ENCODE assay signal across 12 cellular contexts in the genomic region with DNA sequence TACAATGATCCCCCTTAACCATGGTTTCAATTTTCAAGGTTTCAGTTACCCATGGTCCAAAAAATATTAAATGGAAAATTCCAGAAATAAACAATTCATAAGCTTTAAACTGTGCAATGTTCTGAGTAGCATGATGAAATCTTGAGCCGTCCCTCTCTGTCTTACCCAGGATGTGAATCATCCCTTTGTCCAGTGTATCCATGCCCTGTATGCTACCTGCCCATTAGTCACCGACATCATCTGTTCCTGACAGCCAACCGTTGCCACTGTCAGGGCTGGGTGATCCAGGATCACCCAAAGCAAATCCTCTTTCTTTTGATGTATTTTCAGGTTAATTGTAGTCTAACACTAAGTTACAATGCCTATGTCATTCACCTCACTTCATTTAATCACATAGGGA. TPM values are rescaled to one million over a fixed set of nuclear protein-coding genes. Genes with fewer than 3 reads are reported as not detected.
A peak's percentile ranks its signal among the peaks of the same experiment; 100 is the strongest.
DNase-seq lines count a peak whose midpoint lies in the region; ATAC-seq and TF ChIP-seq lines count a peak whose summit lies in the region.
"Had no signal": no experiment of that assay in that cellular context is flagged by ENCODE, and none has a peak within 500 bp of the region (broad histone marks: within the 10 kb centered on the region; RNA-seq: fewer than 3 reads in every experiment).

No MANE protein-coding gene starts in this region.

- H3K4me3 ChIP-seq in brain microvascular endothelial cell (ENCODE audit: low read depth, low read length) (no peak overlapping the region), esophagus muscularis mucosa (no peak overlapping the region)
- H3K4me3 ChIP-seq in CD4-positive, alpha-beta memory T cell (ENCODE audit: low read length in 2 of 2): no peak overlapping the region

- H3K4me1 ChIP-seq in CD4-positive, alpha-beta memory T cell (ENCODE audit: insufficient read depth, low read length): no peaks in the 10 kb centered on the region
- H3K4me1 ChIP-seq in esophagus muscularis mucosa: no peaks in the 10 kb centered on the region

- CTCF ChIA-PET in CD4-positive, alpha-beta memory T cell (lab: Charles Lee; ENCODE audit: partially characterized antibody): interaction anchor here (1.1 kb wide), 1 partner anchor 61 kb away, joined by 3 read pairs; no protein-coding TSS in a partner anchor

- H3K4me3 Mint-ChIP-seq in CD4-positive, alpha-beta memory T cell: no peak overlapping the region
- H3K4me3 Mint-ChIP-seq: activated T-cell treated with anti-CD3 and anti-CD28 coated beads, Interleukin-2, amount 50 U/mL, for 4 hours; brain; CD8-positive, alpha-beta memory T cell had no signal

- no peak for TF ChIP-seq EP300 in esophagus muscularis mucosa (IDR thresholded peaks at IDR 0.05)

- DNase-seq in EH (ENCODE audit: low read depth): peak; percentile 67
- peak; percentile 37 for DNase-seq in MV-4-11 (lab: John Stamatoyannopoulos, UW)
- peak; percentile 78 for DNase-seq in brain microvascular endothelial cell
- DNase-seq in left kidney (ENCODE audit: low read depth, low spot score): peak; percentile 8
- no peak for DNase-seq in CD4-positive, alpha-beta memory T cell
- DNase-seq in activated CD4-positive, alpha-beta T cell treated with anti-CD3 and anti-CD28 coated beads for 4 hours: no peak
- no peak for DNase-seq in esophagus muscularis mucosa (ENCODE audit: extremely low spot score)
- DNase-seq: activated T-cell treated with anti-CD3 and anti-CD28 coated beads, Interleukin-2, amount 50 U/mL, for 4 hours; CD8-positive, alpha-beta memory T cell; NCI-H187 treated with DMSO at 0.1 percent for 48 hours had no signal

- no peak overlapping the region for H3K27ac Mint-ChIP-seq in CD4-positive, alpha-beta memory T cell

- H3K36me3 Mint-ChIP-seq in CD4-positive, alpha-beta memory T cell: no peaks in the 10 kb centered on the region
- H3K36me3 Mint-ChIP-seq: brain; CD8-positive, alpha-beta memory T cell had no signal

- H3K36me3 ChIP-seq in brain microvascular endothelial cell (replicated peaks) (no peaks in the 10 kb centered on the region), esophagus muscularis mucosa (no peaks in the 10 kb centered on the region)
- H3K36me3 ChIP-seq in CD4-positive, alpha-beta memory T cell (ENCODE audit: insufficient read depth, low read length): no peaks in the 10 kb centered on the region

- no peak overlapping the region for H3K27ac ChIP-seq in brain microvascular endothelial cell
- H3K27ac ChIP-seq in CD4-positive, alpha-beta memory T cell (ENCODE audit: low read depth, low read length): no peak overlapping the region
- H3K27ac ChIP-seq in esophagus muscularis mucosa (replicated peaks in 1 of 4): no peak overlapping the region

- H3K9me3 Mint-ChIP-seq in CD4-positive, alpha-beta memory T cell: peaks cover 0 to 2% (median 0%) of the 10 kb centered on the region in 8 donors
- H3K9me3 Mint-ChIP-seq: activated T-cell treated with anti-CD3 and anti-CD28 coated beads, Interleukin-2, amount 50 U/mL, for 4 hours had no signal

- in situ Hi-C loops in brain microvascular endothelial cell (cut with HindIII; ENCODE audit: low pct_ligation_motif_present, low sequenced_read_pairs): no loop called here

- peaks cover 22 to 35% of the 10 kb centered on the region in 2 donors for H3K27me3 Mint-ChIP-seq in CD4-positive, alpha-beta memory T cell
- H3K27me3 Mint-ChIP-seq: brain had no signal

- intact Hi-C loops in CD4-positive, alpha-beta memory T cell (cut with micrococcal nuclease): no loop called here
- intact Hi-C loops in esophagus muscularis mucosa (cut with DNase I): no loop called here

- H3K27me3 ChIP-seq in brain microvascular endothelial cell (replicated peaks) (no peaks in the 10 kb centered on the region), esophagus muscularis mucosa (peaks cover 0 to 7% (median 0%) of the 10 kb centered on the region in 4 donors)
- peaks cover 4% of the 10 kb centered on the region for H3K27me3 ChIP-seq in CD4-positive, alpha-beta memory T cell (ENCODE audit: insufficient read depth, low read length)

- TF ChIP-seq POLR2A in esophagus muscularis mucosa (IDR thresholded peaks at IDR 0.05; ENCODE audit: low read depth): no peak

- ATAC-seq in GM18861 (IDR thresholded peaks at IDR 0.05; ENCODE audit: unreplicated experiment): no peak
- ATAC-seq: activated T-cell treated with anti-CD3 and anti-CD28 coated beads, Interleukin-2, amount 50 U/mL, for 4 hours had no signal

- 64% methylated on average over 3 of the region's 3 CpGs for WGBS in esophagus muscularis mucosa

- TF ChIP-seq CTCF in brain microvascular endothelial cell (IDR thresholded peaks at IDR 0.05; ENCODE audit: low read depth, low read length, missing control alignments) (no peak), esophagus muscularis mucosa (IDR thresholded peaks at IDR 0.05) (no peak)

- H3K9me3 ChIP-seq in CD4-positive, alpha-beta memory T cell (ENCODE audit: control insufficient read depth in 1 of 2, low read length in 2 of 2): no peaks in the 10 kb centered on the region
- no peaks in the 10 kb centered on the region for H3K9me3 ChIP-seq in esophagus muscularis mucosa

- POLR2A ChIA-PET in CD4-positive, alpha-beta memory T cell (lab: Charles Lee; ENCODE audit: partially characterized antibody): no interaction called here

- no peaks in the 10 kb centered on the region for H3K4me1 Mint-ChIP-seq in CD4-positive, alpha-beta memory T cell
- H3K4me1 Mint-ChIP-seq: brain; CD8-positive, alpha-beta memory T cell had no signal

RNA-seq across cellular contexts. Expression of gene OLA1, which starts 15.7 kb away (rescaled TPM):
- 10 to 100 TPM; 31.1 to 31.2 TPM for total RNA-seq in CD4-positive, alpha-beta memory T cell
- 10 to 100 TPM; 56.6 to 77.1 TPM for polyA plus RNA-seq in CD4-positive, alpha-beta memory T cell
- 10 to 100 TPM; 54.2 to 62.7 (median 60.1) TPM for total RNA-seq in esophagus muscularis mucosa

Comparison
In these comparisons a context has a peak if more than half of its experiments do, and no peak if none do; other contexts are left out.
1. DNase-seq: peak in EH (single experiment), MV-4-11 (single experiment), brain microvascular endothelial cell (single experiment) and left kidney (single experiment); none in CD4-positive, alpha-beta memory T cell (0 of 5), activated CD4-positive, alpha-beta T cell treated with anti-CD3 and anti-CD28 coated beads for 4 hours (0 of 2) and esophagus muscularis mucosa (single experiment).